8 cellular contexts compared by ENCODE assay signal in genomic region chr5:151757233-151758140, GRCh38. TPM values are rescaled to one million over a fixed set of nuclear protein-coding genes. Genes with fewer than 3 reads are reported as not detected.
DNase-seq lines count a peak whose midpoint lies in the region; ATAC-seq, FAIRE-seq and TF ChIP-seq lines count a peak whose summit lies in the region.

No MANE protein-coding gene starts in this region.

- no peak for FAIRE-seq in pancreas (lab: Jason Lieb, UNC)

- no peaks in the 10 kb centered on the region for H3K27me3 Mint-ChIP-seq in activated CD8-positive, alpha-beta memory T cell treated with anti-CD3 and anti-CD28 coated beads, Interleukin-2, amount 10 ng/mL, durations not matched to agents 7 days and 5 days

- H3K27me3 ChIP-seq in pancreas = no peaks in the 10 kb centered on the region

- H3K9me3 ChIP-seq in pancreas = no peaks in the 10 kb centered on the region

- H3K36me3 Mint-ChIP-seq in activated CD8-positive, alpha-beta memory T cell treated with anti-CD3 and anti-CD28 coated beads, Interleukin-2, amount 10 ng/mL, durations not matched to agents 7 days and 5 days = peaks cover 7% of the 10 kb centered on the region

- H3K27ac Mint-ChIP-seq in activated CD8-positive, alpha-beta memory T cell treated with anti-CD3 and anti-CD28 coated beads, Interleukin-2, amount 10 ng/mL, durations not matched to agents 7 days and 5 days = peak overlapping the region; percentile 87

- H3K9me3 Mint-ChIP-seq in activated CD8-positive, alpha-beta memory T cell treated with anti-CD3 and anti-CD28 coated beads, Interleukin-2, amount 10 ng/mL, durations not matched to agents 7 days and 5 days (ENCODE audit: low read depth) = no peaks in the 10 kb centered on the region

- ATAC-seq in HG03521 (IDR thresholded peaks at IDR 0.05; ENCODE audit: unreplicated experiment) (peak; percentile 9), pancreas (peak; percentile 10 to 24 (median 12))
- peak; percentile 15 for ATAC-seq in activated CD8-positive, alpha-beta memory T cell treated with anti-CD3 and anti-CD28 coated beads, Interleukin-2, amount 10 ng/mL, durations not matched to agents 7 days and 5 days

- peaks cover 0 to 16% (median 4%) of the 10 kb centered on the region in 3 donors for H3K4me1 ChIP-seq in pancreas

- CTCF ChIA-PET in activated CD8-positive, alpha-beta memory T cell treated with anti-CD3 and anti-CD28 coated beads, Interleukin-2, amount 10 ng/mL, durations not matched to agents 7 days and 5 days (lab: Charles Lee) = interaction anchor here (1.2 to 6.1 kb wide), 9 partner anchors 9 to 99 kb away, joined by 3 to 33 read pairs (median 5); partner anchors contain the start of gene G3BP1

- peaks cover 31% of the 10 kb centered on the region for H3K4me1 Mint-ChIP-seq in activated CD8-positive, alpha-beta memory T cell treated with anti-CD3 and anti-CD28 coated beads, Interleukin-2, amount 10 ng/mL, durations not matched to agents 7 days and 5 days

- peak; percentile 46 for DNase-seq in NCI-H82 (lab: John Stamatoyannopoulos, UW)
- no peak for DNase-seq in NCI-H82 treated with DMSO at 0.1 percent for 48 hours (lab: John Stamatoyannopoulos, UW; ENCODE audit: unreplicated experiment)
- no peak for DNase-seq in activated CD8-positive, alpha-beta memory T cell treated with anti-CD3 and anti-CD28 coated beads, Interleukin-2, amount 10 ng/mL, durations not matched to agents 7 days and 5 days
- no peak for DNase-seq in fibroblast of mammary gland (ENCODE audit: low read depth)
- DNase-seq in pancreas = no peak
- no peak for DNase-seq in SHP77 treated with DMSO at 0.1 percent for 48 hours (lab: John Stamatoyannopoulos, UW)
- DNase-seq in A172 (ENCODE audit: low spot score) = no peak

- intact Hi-C loops in pancreas (cut with DNase I) = no loop called here

- H3K27ac ChIP-seq in pancreas = peak overlapping the region in 1 of 4 donors; percentile 50

- TF ChIP-seq CTCF in fibroblast of mammary gland (conservative IDR thresholded peaks at IDR 0.05; ENCODE audit: control insufficient read depth, insufficient read depth, low read depth, low read length) (no peak), pancreas (IDR thresholded peaks at IDR 0.05) (no peak)

- peak overlapping the region; percentile 90 for H3K4me3 Mint-ChIP-seq in activated CD8-positive, alpha-beta memory T cell treated with anti-CD3 and anti-CD28 coated beads, Interleukin-2, amount 10 ng/mL, durations not matched to agents 7 days and 5 days

- H3K4me3 ChIP-seq in fibroblast of mammary gland (ENCODE audit: control insufficient read depth, low read depth, low read length) = peak overlapping the region; percentile 94
- H3K4me3 ChIP-seq in pancreas = peak overlapping the region; percentile 50 to 89 (median 66)

- 10 to 11% methylated on average over 9 of the region's 9 CpGs for WGBS in pancreas, 2 donors

- no peaks in the 10 kb centered on the region for H3K36me3 ChIP-seq in pancreas

RNA-seq across cellular contexts. Expression of gene ATOX1, which starts 0.9 kb away (rescaled TPM):
- total RNA-seq in activated CD8-positive, alpha-beta memory T cell treated with anti-CD3 and anti-CD28 coated beads, Interleukin-2, amount 10 ng/mL, durations not matched to agents 7 days and 5 days = 10 to 100 TPM; 72.6 to 78.1 TPM
- 10 to 100 TPM; 12.9 to 30.5 (median 18.6) TPM for total RNA-seq in pancreas
- polyA plus RNA-seq in pancreas = 10 to 100 TPM; 49.9 to 63.2 TPM
- 144 and 233 TPM in 2 replicates for total RNA-seq in A172 (2014; rRNA removed; shearing (Covaris generic))

RNA-seq across cellular contexts. Expression of gene G3BP1, which starts 14.3 kb away (rescaled TPM):
- total RNA-seq in activated CD8-positive, alpha-beta memory T cell treated with anti-CD3 and anti-CD28 coated beads, Interleukin-2, amount 10 ng/mL, durations not matched to agents 7 days and 5 days = 100 to 1,000 TPM; 192 to 279 TPM
- total RNA-seq in pancreas = 10 to 100 TPM; 43.3 to 94.8 (median 75.0) TPM
- polyA plus RNA-seq in pancreas = 10 to 100 TPM in 1 of 2 donors, 1 to 10 TPM in 1; 7.8 to 15.6 TPM
- total RNA-seq in A172 (2014; rRNA removed; shearing (Covaris generic)) = 360 and 395 TPM in 2 replicates
